ENCODE assay signal across 8 cellular contexts in the genomic region with DNA sequence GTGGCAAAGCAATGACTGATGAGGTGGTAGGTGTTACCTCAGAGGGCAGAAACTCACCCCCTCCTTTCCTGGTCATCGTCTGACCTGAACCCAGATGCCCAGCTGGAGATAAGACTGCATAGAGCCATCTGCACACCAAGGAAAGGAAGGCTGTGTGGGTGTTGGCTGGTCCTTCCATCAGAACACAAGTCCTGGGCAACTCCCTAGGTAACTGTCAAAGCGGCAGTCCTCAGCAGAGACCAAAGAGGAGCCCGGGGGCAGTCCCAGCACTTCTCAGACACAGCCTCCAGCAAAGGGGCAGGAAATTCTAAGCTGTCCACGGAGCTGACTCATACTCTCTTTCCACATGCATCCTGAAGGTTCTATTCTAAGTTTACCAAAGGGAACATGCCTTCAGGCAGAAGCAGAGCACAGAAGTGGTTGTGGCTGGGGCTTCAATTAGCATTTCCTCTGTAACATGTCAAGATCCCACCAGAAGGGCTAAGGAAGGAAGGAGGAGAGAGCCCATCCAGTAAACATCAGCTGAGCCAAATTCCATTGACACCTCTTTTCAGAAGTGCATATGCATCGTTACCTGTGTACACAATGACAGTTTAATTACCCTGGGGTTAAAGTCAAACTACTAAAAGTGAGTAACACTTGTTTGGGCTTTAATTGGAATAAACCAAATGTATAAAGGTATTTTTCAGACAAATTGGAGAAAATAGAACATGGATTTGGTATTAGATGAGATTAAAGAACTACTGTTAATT. TPM values are rescaled to one million over a fixed set of nuclear protein-coding genes. Genes with fewer than 3 reads are reported as not detected.
DNase-seq lines count a peak whose midpoint lies in the region; ATAC-seq, FAIRE-seq and TF ChIP-seq lines count a peak whose summit lies in the region.

No MANE protein-coding gene starts in this region.

- TF ChIP-seq POLR2A in H54 (IDR thresholded peaks at IDR 0.05; ENCODE audit: low read depth, low read length) (no peak), tibial nerve (IDR thresholded peaks at IDR 0.05) (no peak)

- peak; percentile 44 for DNase-seq in ACHN
- peak; percentile 54 for DNase-seq in H54 (ENCODE audit: insufficient read length, low spot score)
- peak; percentile 80 for DNase-seq in T1000 (lab: John Stamatoyannopoulos, UW)
- DNase-seq in iPS DF 4.7 (ENCODE audit: extremely low read depth, low spot score): peak; percentile 16
- DNase-seq in tibial nerve (ENCODE audit: low spot score in 2 of 2): no peak
- DNase-seq in activated naive CD4-positive, alpha-beta T cell treated with Interleukin-2 at 50 U/mL for 16 hours: no peak

- H3K36me3 ChIP-seq in tibial nerve: peaks cover 0 to 7% (median 0%) of the 10 kb centered on the region in 3 donors

- TF ChIP-seq CTCF in tibial nerve (IDR thresholded peaks at IDR 0.05): no peak

- no peaks in the 10 kb centered on the region for H3K9me3 ChIP-seq in tibial nerve

- FAIRE-seq in H54 (lab: Jason Lieb, UNC): peak; percentile 82

- in situ Hi-C loops in ACHN (cut with HindIII; ENCODE audit: low pct_ligation_motif_present, low pct_unique_long_range_greater_than_20kb, low sequenced_read_pairs): no loop called here

- H3K27ac ChIP-seq in tibial nerve: no peak overlapping the region

- H3K4me3 ChIP-seq in tibial nerve: no peak overlapping the region

- no peak for ATAC-seq in GM18909 (IDR thresholded peaks at IDR 0.05; ENCODE audit: poor library complexity, unreplicated experiment)
- ATAC-seq in HG02678 (IDR thresholded peaks at IDR 0.05; ENCODE audit: unreplicated experiment): no peak

- peaks cover 0 to 52% (median 12%) of the 10 kb centered on the region in 4 donors for H3K4me1 ChIP-seq in tibial nerve

- 59 to 70% methylated on average over 5 of the region's 5 CpGs for WGBS in tibial nerve, 2 donors

- TF ChIP-seq EP300 in tibial nerve (IDR thresholded peaks at IDR 0.05): no peak

- no peaks in the 10 kb centered on the region for H3K27me3 ChIP-seq in tibial nerve

RNA-seq across cellular contexts. Expression of a gene that starts 54.7 kb away (rescaled TPM):
- total RNA-seq in tibial nerve: 10 to 100 TPM; 21.9 to 28.8 (median 25.5) TPM

Comparison
In these comparisons a context has a peak if more than half of its experiments do, and no peak if none do; other contexts are left out.
1. DNase-seq: peak in ACHN (single experiment), H54 (single experiment), T1000 (single experiment) and iPS DF 4.7 (single experiment); none in tibial nerve (0 of 2) and activated naive CD4-positive, alpha-beta T cell treated with Interleukin-2 at 50 U/mL for 16 hours (single experiment).